Comparison of ENCODE assay signal across 19 cellular contexts in the genomic region with DNA sequence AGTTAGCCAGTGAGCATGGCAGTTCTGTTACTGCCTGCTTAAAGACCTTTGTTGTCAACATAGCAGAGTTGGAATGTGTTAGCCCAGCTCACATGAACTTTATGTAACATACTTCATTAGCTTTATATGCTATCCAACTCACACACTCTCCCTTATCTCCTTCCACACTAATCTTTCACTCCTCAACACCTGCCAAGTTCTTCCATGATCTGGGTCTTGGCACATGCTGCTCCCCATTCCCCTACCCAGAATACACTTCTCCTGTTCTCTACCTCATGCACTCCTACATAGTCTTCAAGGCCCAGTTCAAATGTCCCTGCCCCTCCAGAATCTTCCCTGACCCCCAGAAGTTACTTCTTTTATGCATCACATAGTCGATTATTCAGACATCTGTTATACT.
DNase-seq lines count a peak whose midpoint lies in the region; ATAC-seq and TF ChIP-seq lines count a peak whose summit lies in the region.
"Had no signal": no experiment of that assay in that cellular context is flagged by ENCODE, and none has a peak within 500 bp of the region (broad histone marks: within the 10 kb centered on the region; RNA-seq: fewer than 3 reads in every experiment).

No MANE protein-coding gene starts in this region.

- no peak for ATAC-seq in stimulated activated naive CD8-positive, alpha-beta T cell treated with anti-CD3 and anti-CD28 coated beads, Interleukin-15, amount 100 ng/mL, for 72 hours
- no peak for ATAC-seq in stimulated activated naive CD8-positive, alpha-beta T cell treated with anti-CD3 and anti-CD28 coated beads, Interleukin-15, Interleukin-2, amounts not matched to agents 100 U/mL and 50 U/mL, for 24 hours
- ATAC-seq in activated T-helper 17 cell treated with anti-CD3 and anti-CD28 coated beads, Interleukin-2, amount 50 U/mL, for 72 hours (replicated peaks) = no peak
- ATAC-seq: CD8-positive, alpha-beta T cell; Panc1 had no signal

- H3K4me1 ChIP-seq in sigmoid colon = peaks cover 0 to 58% (median 55%) of the 10 kb centered on the region in 4 donors

- peaks cover 15% of the 10 kb centered on the region for H3K4me1 Mint-ChIP-seq in stimulated activated naive CD8-positive, alpha-beta T cell treated with anti-CD3 and anti-CD28 coated beads, Interleukin-15, amount 100 ng/mL, for 72 hours
- H3K4me1 Mint-ChIP-seq in activated T-helper 17 cell treated with anti-CD3 and anti-CD28 coated beads, Interleukin-2, amount 50 U/mL, for 72 hours = peaks cover 7% of the 10 kb centered on the region

- TF ChIP-seq POLR2A in erythroblast (IDR thresholded peaks at IDR 0.05; ENCODE audit: low read length) = no peak
- TF ChIP-seq POLR2A in sigmoid colon (IDR thresholded peaks at IDR 0.05) = no peak

- TF ChIP-seq EP300 in sigmoid colon (IDR thresholded peaks at IDR 0.05) = no peak

- no peak for TF ChIP-seq CTCF in sigmoid colon (IDR thresholded peaks at IDR 0.05)

- H3K9me3 ChIP-seq in sigmoid colon = no peaks in the 10 kb centered on the region
- H3K9me3 ChIP-seq: BLaER1 treated with 17β-estradiol and CSF1 and Interleukin-3, amounts not matched to agents 10 nM and 100 nM had no signal

- H3K9me3 Mint-ChIP-seq in stimulated activated naive CD8-positive, alpha-beta T cell treated with anti-CD3 and anti-CD28 coated beads, Interleukin-15, amount 100 ng/mL, for 72 hours = no peaks in the 10 kb centered on the region
- no peaks in the 10 kb centered on the region for H3K9me3 Mint-ChIP-seq in activated T-helper 17 cell treated with anti-CD3 and anti-CD28 coated beads, Interleukin-2, amount 50 U/mL, for 72 hours
- H3K9me3 Mint-ChIP-seq: CD8-positive, alpha-beta T cell; H9; IgD-negative memory B cell had no signal

- DNase-seq in stimulated activated naive CD8-positive, alpha-beta T cell treated with anti-CD3 and anti-CD28 coated beads, Interleukin-15, amount 100 ng/mL, for 72 hours = no peak
- DNase-seq in stimulated activated naive CD8-positive, alpha-beta T cell treated with anti-CD3 and anti-CD28 coated beads, Interleukin-15, Interleukin-2, amounts not matched to agents 100 U/mL and 50 U/mL, for 24 hours = no peak
- DNase-seq in erythroblast (lab: John Stamatoyannopoulos, UW) (peak; percentile 34 to 73), sigmoid colon (no peak), HCEC 1CT (no peak), posterior vena cava (ENCODE audit: low spot score) (no peak)
- DNase-seq: Calu3; CD8-positive, alpha-beta T cell; GF-D8; H9; NCI-H1092 treated with DMSO at 0.1 percent for 48 hours; NCI-H2081; NCI-H2171 treated with DMSO at 0.1 percent for 48 hours; NCI-H446 treated with DMSO at 0.1 percent for 48 hours; NCI-H69 had no signal

- peak overlapping the region; percentile 46 to 69 for H3K27ac Mint-ChIP-seq in stimulated activated naive CD8-positive, alpha-beta T cell treated with anti-CD3 and anti-CD28 coated beads, Interleukin-15, amount 100 ng/mL, for 72 hours
- no peak overlapping the region for H3K27ac Mint-ChIP-seq in activated T-helper 17 cell treated with anti-CD3 and anti-CD28 coated beads, Interleukin-2, amount 50 U/mL, for 72 hours
- H3K27ac Mint-ChIP-seq: CD8-positive, alpha-beta T cell; H9; IgD-negative memory B cell had no signal

- H3K4me3 ChIP-seq in sigmoid colon = no peak overlapping the region
- H3K4me3 ChIP-seq: BLaER1 treated with 17β-estradiol and CSF1 and Interleukin-3, amounts not matched to agents 10 nM and 100 nM had no signal

- no peaks in the 10 kb centered on the region for H3K36me3 Mint-ChIP-seq in activated T-helper 17 cell treated with anti-CD3 and anti-CD28 coated beads, Interleukin-2, amount 50 U/mL, for 72 hours (ENCODE audit: low read depth)
- H3K36me3 Mint-ChIP-seq: CD8-positive, alpha-beta T cell had no signal

- H3K27me3 ChIP-seq in sigmoid colon = no peaks in the 10 kb centered on the region
- H3K27me3 ChIP-seq: BLaER1 treated with 17β-estradiol and CSF1 and Interleukin-3, amounts not matched to agents 10 nM and 100 nM had no signal

- no peaks in the 10 kb centered on the region for H3K36me3 ChIP-seq in sigmoid colon
- H3K36me3 ChIP-seq: BLaER1 treated with 17β-estradiol and CSF1 and Interleukin-3, amounts not matched to agents 10 nM and 100 nM had no signal

- H3K27me3 Mint-ChIP-seq in stimulated activated naive CD8-positive, alpha-beta T cell treated with anti-CD3 and anti-CD28 coated beads, Interleukin-15, amount 100 ng/mL, for 72 hours = no peaks in the 10 kb centered on the region
- H3K27me3 Mint-ChIP-seq in activated T-helper 17 cell treated with anti-CD3 and anti-CD28 coated beads, Interleukin-2, amount 50 U/mL, for 72 hours = no peaks in the 10 kb centered on the region

- H3K27ac ChIP-seq in sigmoid colon = peak overlapping the region in 3 of 4 donors; percentile 81 to 91 (median 84)
- H3K27ac ChIP-seq: BLaER1 treated with 17β-estradiol and CSF1 and Interleukin-3, amounts not matched to agents 10 nM and 100 nM had no signal

- H3K4me3 Mint-ChIP-seq in stimulated activated naive CD8-positive, alpha-beta T cell treated with anti-CD3 and anti-CD28 coated beads, Interleukin-15, amount 100 ng/mL, for 72 hours = no peak overlapping the region
- no peak overlapping the region for H3K4me3 Mint-ChIP-seq in activated T-helper 17 cell treated with anti-CD3 and anti-CD28 coated beads, Interleukin-2, amount 50 U/mL, for 72 hours
- H3K4me3 Mint-ChIP-seq: CD8-positive, alpha-beta T cell; H9; IgD-negative memory B cell had no signal

- intact Hi-C loops in sigmoid colon (cut with DNase I) = loop anchor here (5.0 kb wide), 3 partner anchors 214 to 489 kb away; partner anchors contain the start of gene USPL1
- intact Hi-C loops in posterior vena cava (cut with DNase I) = loop anchor here (5.0 to 10.0 kb wide), 2 partner anchors 677 to 684 kb away; no protein-coding TSS in a partner anchor

- 86 to 88% methylated on average over 1 of the region's 1 CpG for WGBS in sigmoid colon, 2 donors

Comparison
In these comparisons a context has a peak if more than half of its experiments do, and no peak if none do; other contexts are left out.
1. DNase-seq: peak in erythroblast (2 of 2); none in stimulated activated naive CD8-positive, alpha-beta T cell treated with anti-CD3 and anti-CD28 coated beads, Interleukin-15, amount 100 ng/mL, for 72 hours (0 of 2), stimulated activated naive CD8-positive, alpha-beta T cell treated with anti-CD3 and anti-CD28 coated beads, Interleukin-15, Interleukin-2, amounts not matched to agents 100 U/mL and 50 U/mL, for 24 hours (single experiment), sigmoid colon (single experiment), HCEC 1CT (single experiment) and posterior vena cava (single experiment).